ENCODE assay signal across 13 cellular contexts in genomic region chr17:48722201-48722907, GRCh38. TPM values are rescaled to one million over a fixed set of nuclear protein-coding genes. Genes with fewer than 3 reads are reported as not detected.
DNase-seq lines count a peak whose midpoint lies in the region; ATAC-seq and TF ChIP-seq lines count a peak whose summit lies in the region.
"Had no signal": no experiment of that assay in that cellular context is flagged by ENCODE, and none has a peak within 500 bp of the region (broad histone marks: within the 10 kb centered on the region; RNA-seq: fewer than 3 reads in every experiment).

TSS of gene PRAC1 (minus strand) at chr17:48722518. CDS start at chr17:48722392, 126 bp downstream.

- peak within 1 kb of the TSS; percentile 18 for H3K4me3 Mint-ChIP-seq in activated CD8-positive, alpha-beta T cell treated with anti-CD3 and anti-CD28 coated beads, Interleukin-2, amount 10 ng/mL, durations not matched to agents 7 days and 5 days

- no peaks in the 10 kb centered on the region for H3K9me3 ChIP-seq in left ventricle myocardium inferior (replicated peaks)
- no peaks in the 10 kb centered on the region for H3K9me3 ChIP-seq in right atrium auricular region
- no peaks in the 10 kb centered on the region for H3K9me3 ChIP-seq in lower lobe of right lung
- no peaks in the 10 kb centered on the region for H3K9me3 ChIP-seq in vagina

- H3K27me3 ChIP-seq in left ventricle myocardium inferior (ENCODE audit: low read depth) (peaks cover 100% of the 10 kb centered on the region), right atrium auricular region (peaks cover 83 to 92% of the 10 kb centered on the region in 2 donors), lower lobe of right lung (ENCODE audit: low read depth) (peaks cover 100% of the 10 kb centered on the region), vagina (peaks cover 17% of the 10 kb centered on the region)

- TF ChIP-seq CTCF in left ventricle myocardium inferior (IDR thresholded peaks at IDR 0.05; ENCODE audit: borderline replicate concordance): no peak
- TF ChIP-seq CTCF in right atrium auricular region (IDR thresholded peaks at IDR 0.05): no peak
- no peak for TF ChIP-seq CTCF in lower lobe of right lung (IDR thresholded peaks at IDR 0.05)
- no peak for TF ChIP-seq CTCF in vagina (IDR thresholded peaks at IDR 0.05)

- no peak for TF ChIP-seq POLR2A in vagina (IDR thresholded peaks at IDR 0.05)

- H3K4me1 ChIP-seq in left ventricle myocardium inferior (peaks cover 42% of the 10 kb centered on the region), right atrium auricular region (peaks cover 0 to 38% of the 10 kb centered on the region in 2 donors), lower lobe of right lung (peaks cover 41% of the 10 kb centered on the region), vagina (peaks cover 48% of the 10 kb centered on the region)

- H3K4me3 ChIP-seq in left ventricle myocardium inferior: peak within 1 kb of the TSS; percentile 22
- no peak within 1 kb of the TSS for H3K4me3 ChIP-seq in right atrium auricular region
- H3K4me3 ChIP-seq in lower lobe of right lung: peak within 1 kb of the TSS; percentile 17
- H3K4me3 ChIP-seq in vagina: peak within 1 kb of the TSS; percentile 12 to 21

- H3K27ac Mint-ChIP-seq in activated CD8-positive, alpha-beta T cell treated with anti-CD3 and anti-CD28 coated beads, Interleukin-2, amount 10 ng/mL, durations not matched to agents 7 days and 5 days: no peak within 1 kb of the TSS
- H3K27ac Mint-ChIP-seq: CD8-positive, alpha-beta T cell had no signal

- no peaks in the 10 kb centered on the region for H3K9me3 Mint-ChIP-seq in activated CD8-positive, alpha-beta T cell treated with anti-CD3 and anti-CD28 coated beads, Interleukin-2, amount 10 ng/mL, durations not matched to agents 7 days and 5 days (ENCODE audit: insufficient read depth)
- H3K9me3 Mint-ChIP-seq: CD8-positive, alpha-beta T cell had no signal

- CTCF ChIA-PET in activated CD8-positive, alpha-beta T cell treated with anti-CD3 and anti-CD28 coated beads, Interleukin-2, amount 10 ng/mL, durations not matched to agents 7 days and 5 days (lab: Charles Lee): interaction anchor here (1.0 to 4.8 kb wide), 9 partner anchors 7 to 310 kb away, joined by 3 to 44 read pairs (median 7); no protein-coding TSS in a partner anchor

- intact Hi-C loops in left ventricle myocardium inferior (cut with micrococcal nuclease): no loop called here
- intact Hi-C loops in lower lobe of right lung (cut with DNase I): no loop called here
- intact Hi-C loops in vagina (cut with DNase I): loop anchor here (1.0 to 2.0 kb wide), 2 partner anchors 26 to 77 kb away; no protein-coding TSS in a partner anchor

- no peak within 1 kb of the TSS for H3K27ac ChIP-seq in left ventricle myocardium inferior (replicated peaks)
- H3K27ac ChIP-seq in right atrium auricular region: no peak within 1 kb of the TSS
- H3K27ac ChIP-seq in lower lobe of right lung: no peak within 1 kb of the TSS
- H3K27ac ChIP-seq in vagina: peak within 1 kb of the TSS; percentile 10

- DNase-seq in left ventricle myocardium inferior (no peak), right atrium auricular region (ENCODE audit: low spot score) (no peak), lower lobe of right lung (no peak), vagina (ENCODE audit: extremely low spot score in 2 of 2) (no peak)
- DNase-seq in activated CD8-positive, alpha-beta T cell treated with anti-CD3 and anti-CD28 coated beads, Interleukin-2, amount 10 ng/mL, durations not matched to agents 7 days and 5 days: no peak
- DNase-seq in stimulated activated CD4-positive, alpha-beta T cell treated with anti-CD3 and anti-CD28 coated beads, Interleukin-4, amount 100 ng/mL, for 4 hours: no peak
- DNase-seq: CD8-positive, alpha-beta T cell; foreskin melanocyte; NCI-H69 had no signal

- POLR2A ChIA-PET in activated CD8-positive, alpha-beta T cell treated with anti-CD3 and anti-CD28 coated beads, Interleukin-2, amount 10 ng/mL, durations not matched to agents 7 days and 5 days (lab: Charles Lee): no interaction called here

- H3K27me3 Mint-ChIP-seq in activated CD8-positive, alpha-beta T cell treated with anti-CD3 and anti-CD28 coated beads, Interleukin-2, amount 10 ng/mL, durations not matched to agents 7 days and 5 days (ENCODE audit: low read depth): peaks cover 87% of the 10 kb centered on the region

- peaks cover 44% of the 10 kb centered on the region for H3K4me1 Mint-ChIP-seq in activated CD8-positive, alpha-beta T cell treated with anti-CD3 and anti-CD28 coated beads, Interleukin-2, amount 10 ng/mL, durations not matched to agents 7 days and 5 days (ENCODE audit: low read depth)

- H3K36me3 ChIP-seq in left ventricle myocardium inferior (no peaks in the 10 kb centered on the region), right atrium auricular region (no peaks in the 10 kb centered on the region), lower lobe of right lung (no peaks in the 10 kb centered on the region), vagina (no peaks in the 10 kb centered on the region)

- ATAC-seq in activated CD8-positive, alpha-beta T cell treated with anti-CD3 and anti-CD28 coated beads, Interleukin-2, amount 10 ng/mL, durations not matched to agents 7 days and 5 days: no peak
- ATAC-seq in lower lobe of right lung (no peak), GM21526 (IDR thresholded peaks at IDR 0.05; ENCODE audit: low FRiP score, unreplicated experiment) (no peak), HG03378 (IDR thresholded peaks at IDR 0.05; ENCODE audit: unreplicated experiment) (no peak)
- ATAC-seq: CD8-positive, alpha-beta T cell; HCT116 had no signal

- H3K36me3 Mint-ChIP-seq in activated CD8-positive, alpha-beta T cell treated with anti-CD3 and anti-CD28 coated beads, Interleukin-2, amount 10 ng/mL, durations not matched to agents 7 days and 5 days (ENCODE audit: low read depth): peaks cover 4% of the 10 kb centered on the region
- H3K36me3 Mint-ChIP-seq: CD8-positive, alpha-beta T cell had no signal

RNA-seq across cellular contexts. Expression of gene PRAC1, which starts in this region (rescaled TPM):
- not detected for total RNA-seq in left ventricle myocardium inferior
- not detected for total RNA-seq in right atrium auricular region
- total RNA-seq in activated CD8-positive, alpha-beta T cell treated with anti-CD3 and anti-CD28 coated beads, Interleukin-2, amount 10 ng/mL, durations not matched to agents 7 days and 5 days: not detected
- not detected for total RNA-seq in lower lobe of right lung
- total RNA-seq in vagina: 9.6 TPM
- total RNA-seq: CD8-positive, alpha-beta T cell; mesenteric fat pad had no signal

Comparison
In these comparisons a context has a peak if more than half of its experiments do, and no peak if none do; other contexts are left out.
1. RNA of gene PRAC1 (total RNA-seq): 9.6 TPM in vagina (single experiment); not detected in left ventricle myocardium inferior (single experiment), not detected in right atrium auricular region, not detected in activated CD8-positive, alpha-beta T cell treated with anti-CD3 and anti-CD28 coated beads, Interleukin-2, amount 10 ng/mL, durations not matched to agents 7 days and 5 days and not detected in lower lobe of right lung (single experiment); every median in the first group is over 10 times any median in the second.
2. H3K4me3 ChIP-seq: peak in left ventricle myocardium inferior (single experiment), lower lobe of right lung (single experiment) and vagina (2 of 2); none in right atrium auricular region (0 of 2).